ENCODE assay signal across 15 cellular contexts in the genomic region with DNA sequence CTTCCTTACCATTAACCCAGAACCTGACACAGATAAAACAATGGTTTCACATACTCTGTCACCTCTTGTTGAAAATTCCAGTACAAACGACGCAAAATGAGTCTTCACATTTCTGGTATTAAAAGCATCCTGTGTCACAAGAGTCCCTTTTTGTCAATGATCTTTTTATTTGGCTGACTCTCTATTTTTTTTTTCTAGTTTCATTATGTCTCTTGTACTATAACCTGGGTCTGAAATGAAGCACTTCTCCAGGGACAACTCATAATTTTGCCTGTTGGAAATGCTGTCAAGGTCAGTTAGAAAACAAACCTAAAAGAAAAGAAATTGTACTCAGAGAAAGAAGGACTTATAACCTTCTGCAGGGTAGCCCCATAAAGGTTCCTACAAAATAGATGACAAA.
DNase-seq lines count a peak whose midpoint lies in the region; ATAC-seq and TF ChIP-seq lines count a peak whose summit lies in the region.
"Had no signal": no experiment of that assay in that cellular context is flagged by ENCODE, and none has a peak within 500 bp of the region (broad histone marks: within the 10 kb centered on the region; RNA-seq: fewer than 3 reads in every experiment).

No MANE protein-coding gene starts in this region.

- no peak overlapping the region for H3K4me3 ChIP-seq in CD4-positive, alpha-beta memory T cell (ENCODE audit: low read length in 2 of 2)
- no peak overlapping the region for H3K4me3 ChIP-seq in OCI-LY1 (ENCODE audit: low read depth, low read length, poor library complexity, severe bottlenecking)
- H3K4me3 ChIP-seq: GM23248, HAP-1 had no signal

- no peaks in the 10 kb centered on the region for H3K36me3 Mint-ChIP-seq in activated naive CD4-positive, alpha-beta T cell treated with anti-CD3 and anti-CD28 coated beads for 36 hours (ENCODE audit: low read depth)
- H3K36me3 Mint-ChIP-seq in CD4-positive, alpha-beta memory T cell: peaks cover 1 to 9% of the 10 kb centered on the region in 2 donors
- H3K36me3 Mint-ChIP-seq in nephron progenitor cell (ENCODE audit: low read depth): no peaks in the 10 kb centered on the region

- peaks cover 12% of the 10 kb centered on the region for H3K4me1 ChIP-seq in CD4-positive, alpha-beta memory T cell (ENCODE audit: insufficient read depth, low read length)
- H3K4me1 ChIP-seq in OCI-LY1 (ENCODE audit: insufficient read depth, low read length, severe bottlenecking): peaks cover 32% of the 10 kb centered on the region
- H3K4me1 ChIP-seq: Caco-2, HAP-1 had no signal

- no peak for ATAC-seq in HG03280 (IDR thresholded peaks at IDR 0.05; ENCODE audit: unreplicated experiment)

- no peaks in the 10 kb centered on the region for H3K9me3 Mint-ChIP-seq in activated naive CD4-positive, alpha-beta T cell treated with anti-CD3 and anti-CD28 coated beads for 36 hours
- H3K9me3 Mint-ChIP-seq in CD4-positive, alpha-beta memory T cell: no peaks in the 10 kb centered on the region
- no peaks in the 10 kb centered on the region for H3K9me3 Mint-ChIP-seq in nephron progenitor cell

- no peak overlapping the region for H3K9ac ChIP-seq in OCI-LY1 (ENCODE audit: low read length)
- H3K9ac ChIP-seq: GM23248 had no signal

- H3K27me3 Mint-ChIP-seq in activated naive CD4-positive, alpha-beta T cell treated with anti-CD3 and anti-CD28 coated beads for 36 hours (ENCODE audit: low read depth): no peaks in the 10 kb centered on the region
- no peaks in the 10 kb centered on the region for H3K27me3 Mint-ChIP-seq in CD4-positive, alpha-beta memory T cell
- H3K27me3 Mint-ChIP-seq in nephron progenitor cell (ENCODE audit: low read depth, poor library complexity): peaks cover 3% of the 10 kb centered on the region
- H3K27me3 Mint-ChIP-seq: CD4-positive, CD25-positive, alpha-beta regulatory T cell had no signal

- no peaks in the 10 kb centered on the region for H3F3A ChIP-seq in OCI-LY1 (ENCODE audit: insufficient read depth, low read length)

- CTCF ChIA-PET in activated naive CD4-positive, alpha-beta T cell treated with anti-CD3 and anti-CD28 coated beads for 36 hours (lab: Charles Lee): no interaction called here
- CTCF ChIA-PET in CD4-positive, alpha-beta memory T cell (lab: Charles Lee; ENCODE audit: partially characterized antibody): no interaction called here

- POLR2A ChIA-PET in CD4-positive, alpha-beta memory T cell (lab: Charles Lee; ENCODE audit: partially characterized antibody): no interaction called here

- no peak for DNase-seq in activated naive CD4-positive, alpha-beta T cell treated with anti-CD3 and anti-CD28 coated beads for 36 hours
- DNase-seq in activated naive CD4-positive, alpha-beta T cell treated with Interleukin-2 at 50 U/mL for 16 hours: no peak
- DNase-seq in CD4-positive, alpha-beta memory T cell: no peak
- no peak for DNase-seq in nephron progenitor cell
- no peak for DNase-seq in GM10266 (ENCODE audit: extremely low spot score)
- DNase-seq: ACHN; BE2C; C1 segment of cervical spinal cord; Caco-2; CD4-positive, CD25-positive, alpha-beta regulatory T cell; GM23248 had no signal

- H3K27ac ChIP-seq in CD4-positive, alpha-beta memory T cell (ENCODE audit: low read depth, low read length): no peak overlapping the region
- H3K27ac ChIP-seq in OCI-LY1 (ENCODE audit: low read depth, low read length, poor library complexity, severe bottlenecking): peak overlapping the region; percentile 15
- H3K27ac ChIP-seq: GM23248, HL-60 had no signal

- H4K20me1 ChIP-seq in OCI-LY1 (ENCODE audit: insufficient read depth, low read length): no peaks in the 10 kb centered on the region

- peaks cover 45% of the 10 kb centered on the region for H3K4me1 Mint-ChIP-seq in activated naive CD4-positive, alpha-beta T cell treated with anti-CD3 and anti-CD28 coated beads for 36 hours (ENCODE audit: low read depth)
- H3K4me1 Mint-ChIP-seq in CD4-positive, alpha-beta memory T cell: peaks cover 28 to 66% (median 40%) of the 10 kb centered on the region in 4 donors
- peaks cover 28% of the 10 kb centered on the region for H3K4me1 Mint-ChIP-seq in nephron progenitor cell

- TF ChIP-seq CTCF in OCI-LY1 (IDR thresholded peaks at IDR 0.05; ENCODE audit: low read length) (no peak), nephron progenitor cell (IDR thresholded peaks at IDR 0.05) (no peak), GM10266 (IDR thresholded peaks at IDR 0.05; ENCODE audit: control insufficient read depth, insufficient read depth, low read depth, missing control alignments) (no peak)

- no peaks in the 10 kb centered on the region for H3K9me2 ChIP-seq in OCI-LY1 (ENCODE audit: low read depth, low read length)

- H3K4me3 Mint-ChIP-seq in activated naive CD4-positive, alpha-beta T cell treated with anti-CD3 and anti-CD28 coated beads for 36 hours: no peak overlapping the region
- H3K4me3 Mint-ChIP-seq in CD4-positive, alpha-beta memory T cell: peak overlapping the region in 2 of 8 donors; percentile 6 to 23
- no peak overlapping the region for H3K4me3 Mint-ChIP-seq in nephron progenitor cell
- H3K4me3 Mint-ChIP-seq: CD4-positive, CD25-positive, alpha-beta regulatory T cell had no signal

- H3K36me3 ChIP-seq in CD4-positive, alpha-beta memory T cell (ENCODE audit: insufficient read depth, low read length): no peaks in the 10 kb centered on the region
- H3K36me3 ChIP-seq in OCI-LY1 (ENCODE audit: insufficient read depth, low read length): no peaks in the 10 kb centered on the region
- H3K36me3 ChIP-seq: BE2C, HAP-1 had no signal

- intact Hi-C loops in activated naive CD4-positive, alpha-beta T cell treated with anti-CD3 and anti-CD28 coated beads for 36 hours (cut with micrococcal nuclease): loop anchor here (1.0 to 2.0 kb wide), 3 partner anchors 20 to 93 kb away; partner anchors contain the start of gene NR3C2
- intact Hi-C loops in CD4-positive, alpha-beta memory T cell (cut with micrococcal nuclease): no loop called here

- peak overlapping the region; percentile 60 for H3K27ac Mint-ChIP-seq in activated naive CD4-positive, alpha-beta T cell treated with anti-CD3 and anti-CD28 coated beads for 36 hours
- peak overlapping the region in 4 of 7 donors; percentile 5 to 34 (median 20) for H3K27ac Mint-ChIP-seq in CD4-positive, alpha-beta memory T cell
- H3K27ac Mint-ChIP-seq in nephron progenitor cell: peak overlapping the region; percentile 52

- H2AFZ ChIP-seq in OCI-LY1 (ENCODE audit: low read length): no peak overlapping the region
- H2AFZ ChIP-seq: GM23248 had no signal

- H3K79me2 ChIP-seq in OCI-LY1 (ENCODE audit: insufficient read depth, low read length): no peaks in the 10 kb centered on the region

- peak overlapping the region; percentile 14; the same call in 1 of the 2 replicates for H3K4me2 ChIP-seq in OCI-LY1 (ENCODE audit: low read length)

- no peaks in the 10 kb centered on the region for H3K9me3 ChIP-seq in CD4-positive, alpha-beta memory T cell (ENCODE audit: control insufficient read depth in 1 of 2, low read length in 2 of 2)
- H3K9me3 ChIP-seq in OCI-LY1 (ENCODE audit: low read length): no peaks in the 10 kb centered on the region
- H3K9me3 ChIP-seq: BE2C, Caco-2, HAP-1 had no signal

- H3K27me3 ChIP-seq in CD4-positive, alpha-beta memory T cell (ENCODE audit: insufficient read depth, low read length): no peaks in the 10 kb centered on the region
- no peaks in the 10 kb centered on the region for H3K27me3 ChIP-seq in OCI-LY1 (ENCODE audit: insufficient read depth, low read length)
- H3K27me3 ChIP-seq: BE2C had no signal
